ENCODE assay signal across 1 cellular context in the genomic region with DNA sequence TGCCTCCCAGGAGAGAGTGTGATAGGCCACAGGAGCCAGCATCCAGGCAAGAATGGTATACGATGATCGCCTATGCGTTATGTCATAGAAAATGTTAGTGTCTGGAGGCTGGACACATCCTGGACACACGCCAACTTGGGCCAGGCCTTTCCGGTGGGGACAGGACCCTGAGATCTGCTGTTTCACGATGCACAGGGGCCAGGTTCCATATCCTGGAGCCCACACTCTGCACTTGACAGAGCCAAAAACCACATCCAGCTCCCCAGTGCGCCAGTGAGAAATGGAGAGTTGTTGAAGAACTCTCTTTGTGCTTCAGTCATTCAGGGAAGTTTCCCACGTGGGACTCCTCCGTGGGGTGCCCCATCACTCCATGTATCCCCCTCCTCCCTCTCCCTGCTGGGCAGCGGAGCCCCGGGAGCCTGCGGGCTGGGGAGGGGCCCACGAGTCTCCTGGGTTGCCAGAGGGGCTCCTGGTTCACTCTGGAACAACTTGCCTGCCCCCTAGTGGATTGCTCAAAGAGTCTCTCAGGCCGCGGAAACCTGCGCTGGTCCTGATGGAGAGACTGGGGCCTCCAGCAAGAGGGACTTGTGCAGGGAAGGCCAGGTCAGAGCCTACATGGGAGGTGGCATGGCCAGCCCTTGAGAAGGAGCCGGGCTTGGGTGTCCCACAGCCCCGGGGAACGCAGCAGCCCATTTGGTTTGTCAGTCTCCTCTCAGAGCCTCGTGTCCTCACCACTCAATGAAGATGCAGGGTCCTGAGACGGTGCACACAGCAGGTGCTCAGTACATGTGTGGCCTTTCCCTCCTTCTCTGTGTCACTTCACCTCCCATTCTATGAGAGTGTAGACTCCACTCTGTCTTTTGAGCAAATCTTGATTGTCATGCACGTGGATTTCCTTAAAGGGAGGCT.
TF ChIP-seq lines count a peak whose summit lies in the region.

No MANE protein-coding gene starts in this region.

TF ChIP-seq in IMR-90, 13 proteins besides CTCF, POLR2A, EP300 and RAD21:
- TF ChIP-seq RFX5 (IDR thresholded peaks at IDR 0.05; ENCODE audit: low read depth, low read length) (no peak), CEBPB (IDR thresholded peaks at IDR 0.05; ENCODE audit: low read depth, low read length) (no peak), CHD1 (IDR thresholded peaks at IDR 0.05; ENCODE audit: low read depth, low read length) (no peak), MAZ (IDR thresholded peaks at IDR 0.05; ENCODE audit: borderline replicate concordance, low read depth, low read length) (0 out of 2 replicates have a peak, but pooled peaks have one; percentile 34), SMC3 (IDR thresholded peaks at IDR 0.05; ENCODE audit: low read depth, low read length) (peak; percentile 86)
